ENCODE assay signal across 9 cellular contexts in the genomic region with DNA sequence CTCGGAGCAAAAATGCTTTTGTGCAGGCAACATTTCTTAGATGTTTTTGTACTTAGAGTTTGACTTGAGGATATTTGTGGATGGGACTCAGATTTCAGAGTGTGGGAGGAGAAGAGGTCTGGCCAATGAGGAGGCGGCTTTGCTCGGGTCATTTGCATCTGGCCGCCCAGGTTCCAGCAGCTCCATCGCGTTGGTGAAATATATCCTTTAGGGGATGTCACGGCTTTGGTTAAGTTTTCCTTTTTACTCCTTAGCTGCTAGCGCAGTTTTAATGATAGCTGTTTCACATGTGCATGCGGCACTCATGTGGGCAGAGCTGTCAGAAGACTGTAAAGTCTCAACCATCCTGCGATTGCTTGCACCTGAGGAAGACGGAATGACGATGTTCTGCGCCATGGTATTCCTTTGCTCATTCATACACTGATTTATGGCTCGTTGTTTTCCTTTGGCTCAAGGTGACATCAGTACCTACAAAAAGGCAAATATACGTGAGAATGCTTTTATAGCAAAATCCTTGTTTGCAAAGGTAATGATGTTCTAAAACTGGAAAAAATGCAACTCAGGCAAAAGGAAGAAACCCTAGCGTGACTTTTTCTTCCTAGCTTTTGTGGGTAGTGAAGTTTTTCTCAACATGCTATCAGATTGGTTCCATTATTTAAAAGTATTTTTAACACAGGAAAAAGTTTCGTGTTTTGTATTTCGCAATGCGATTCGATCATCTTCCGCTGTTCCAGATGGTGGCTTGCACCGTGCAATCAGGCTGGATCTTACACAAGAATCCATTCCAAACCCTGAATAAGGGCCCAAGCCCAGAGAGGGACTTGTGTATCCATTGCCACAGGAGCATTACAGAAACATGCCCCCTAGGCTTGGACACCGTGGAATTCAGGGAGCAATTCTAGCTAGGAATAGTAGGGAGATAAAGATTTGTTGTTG.
A peak's percentile ranks its signal among the peaks of the same experiment; 100 is the strongest.
DNase-seq lines count a peak whose midpoint lies in the region; ATAC-seq and TF ChIP-seq lines count a peak whose summit lies in the region.
"Had no signal": no experiment of that assay in that cellular context is flagged by ENCODE, and none has a peak within 500 bp of the region (broad histone marks: within the 10 kb centered on the region; RNA-seq: fewer than 3 reads in every experiment).

No MANE protein-coding gene starts in this region.

- no peaks in the 10 kb centered on the region for H3K9me3 Mint-ChIP-seq in natural killer cell
- H3K9me3 Mint-ChIP-seq: activated T-cell treated with anti-CD3 and anti-CD28 coated beads, Interleukin-2, amount 50 U/mL, for 4 hours had no signal

- DNase-seq in AG08395 (ENCODE audit: low spot score) (peak; percentile 93), foreskin fibroblast (peak; percentile 94 to 97), natural killer cell (no peak)
- DNase-seq in Jurkat, Clone E6-1 (ENCODE audit: low read depth, low spot score), result peak; percentile 23
- DNase-seq in activated naive CD4-positive, alpha-beta T cell treated with anti-CD3 and anti-CD28 coated beads, Interleukin-2, amount 50 U/mL, for 16 hours, result no peak
- no peak for DNase-seq in stimulated activated CD4-positive, alpha-beta T cell treated with anti-CD3 and anti-CD28 coated beads, Interleukin-2, amount 100 ng/mL, for 48 hours
- DNase-seq: activated T-cell treated with anti-CD3 and anti-CD28 coated beads, Interleukin-2, amount 50 U/mL, for 4 hours had no signal

- H3K36me3 Mint-ChIP-seq in natural killer cell, result no peaks in the 10 kb centered on the region

- peak overlapping the region; percentile 28 for H3K4me3 Mint-ChIP-seq in natural killer cell
- H3K4me3 Mint-ChIP-seq: activated T-cell treated with anti-CD3 and anti-CD28 coated beads, Interleukin-2, amount 50 U/mL, for 4 hours had no signal

- ATAC-seq in SK-N-SH treated with all-trans-retinoic acid at 6 μM for 48 hours (peak; percentile 99), natural killer cell (peak; percentile 36 to 78 (median 59)), GM18517 (IDR thresholded peaks at IDR 0.05; ENCODE audit: unreplicated experiment) (no peak)

- TF ChIP-seq CTCF in foreskin fibroblast (IDR thresholded peaks at IDR 0.05; ENCODE audit: low read depth, low read length) (no peak), natural killer cell (IDR thresholded peaks at IDR 0.05) (no peak)

- no peak overlapping the region for H3K4me3 ChIP-seq in Jurkat, Clone E6-1 (ENCODE audit: low read length)
- H3K4me3 ChIP-seq in foreskin fibroblast (ENCODE audit: low read depth in 1 of 2, low read length in 2 of 2), result peak overlapping the region; percentile 45 to 72

- intact Hi-C loops in natural killer cell (cut with micrococcal nuclease), result loop anchor here (10.0 kb wide), 1 partner anchor 719 kb away; no protein-coding TSS in a partner anchor

- H3K4me1 Mint-ChIP-seq in natural killer cell, result peaks cover 9 to 13% of the 10 kb centered on the region in 2 donors

- H3K27ac Mint-ChIP-seq in natural killer cell, result no peak overlapping the region

- peaks cover 8 to 15% of the 10 kb centered on the region in 2 donors for H3K27me3 Mint-ChIP-seq in natural killer cell (ENCODE audit: low read depth in 2 of 2)

TF ChIP-seq in SK-N-SH treated with all-trans-retinoic acid at 6 μM for 48 hours, 23 proteins besides CTCF, POLR2A, EP300 and RAD21:
- no peak for TF ChIP-seq ESRRG (CRISPR knock-in tag; IDR thresholded peaks at IDR 0.05)
- TF ChIP-seq CSDC2 (CRISPR knock-in tag; IDR thresholded peaks at IDR 0.05), result no peak
- TF ChIP-seq RARB (CRISPR knock-in tag; IDR thresholded peaks at IDR 0.05), result no peak
- no peak for TF ChIP-seq BACH2 (CRISPR knock-in tag; IDR thresholded peaks at IDR 0.05; ENCODE audit: borderline replicate concordance)
- TF ChIP-seq, protein P1, sequence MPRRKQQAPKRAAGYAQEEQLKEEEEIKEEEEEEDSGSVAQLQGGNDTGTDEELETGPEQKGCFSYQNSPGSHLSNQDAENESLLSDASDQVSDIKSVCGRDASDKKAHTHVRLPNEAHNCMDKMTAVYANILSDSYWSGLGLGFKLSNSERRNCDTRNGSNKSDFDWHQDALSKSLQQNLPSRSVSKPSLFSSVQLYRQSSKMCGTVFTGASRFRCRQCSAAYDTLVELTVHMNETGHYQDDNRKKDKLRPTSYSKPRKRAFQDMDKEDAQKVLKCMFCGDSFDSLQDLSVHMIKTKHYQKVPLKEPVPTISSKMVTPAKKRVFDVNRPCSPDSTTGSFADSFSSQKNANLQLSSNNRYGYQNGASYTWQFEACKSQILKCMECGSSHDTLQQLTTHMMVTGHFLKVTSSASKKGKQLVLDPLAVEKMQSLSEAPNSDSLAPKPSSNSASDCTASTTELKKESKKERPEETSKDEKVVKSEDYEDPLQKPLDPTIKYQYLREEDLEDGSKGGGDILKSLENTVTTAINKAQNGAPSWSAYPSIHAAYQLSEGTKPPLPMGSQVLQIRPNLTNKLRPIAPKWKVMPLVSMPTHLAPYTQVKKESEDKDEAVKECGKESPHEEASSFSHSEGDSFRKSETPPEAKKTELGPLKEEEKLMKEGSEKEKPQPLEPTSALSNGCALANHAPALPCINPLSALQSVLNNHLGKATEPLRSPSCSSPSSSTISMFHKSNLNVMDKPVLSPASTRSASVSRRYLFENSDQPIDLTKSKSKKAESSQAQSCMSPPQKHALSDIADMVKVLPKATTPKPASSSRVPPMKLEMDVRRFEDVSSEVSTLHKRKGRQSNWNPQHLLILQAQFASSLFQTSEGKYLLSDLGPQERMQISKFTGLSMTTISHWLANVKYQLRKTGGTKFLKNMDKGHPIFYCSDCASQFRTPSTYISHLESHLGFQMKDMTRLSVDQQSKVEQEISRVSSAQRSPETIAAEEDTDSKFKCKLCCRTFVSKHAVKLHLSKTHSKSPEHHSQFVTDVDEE (CRISPR knock-in tag; IDR thresholded peaks at IDR 0.05), result no peak
- no peak for TF ChIP-seq GLIS3 (CRISPR knock-in tag; IDR thresholded peaks at IDR 0.05)
- TF ChIP-seq, protein P2, sequence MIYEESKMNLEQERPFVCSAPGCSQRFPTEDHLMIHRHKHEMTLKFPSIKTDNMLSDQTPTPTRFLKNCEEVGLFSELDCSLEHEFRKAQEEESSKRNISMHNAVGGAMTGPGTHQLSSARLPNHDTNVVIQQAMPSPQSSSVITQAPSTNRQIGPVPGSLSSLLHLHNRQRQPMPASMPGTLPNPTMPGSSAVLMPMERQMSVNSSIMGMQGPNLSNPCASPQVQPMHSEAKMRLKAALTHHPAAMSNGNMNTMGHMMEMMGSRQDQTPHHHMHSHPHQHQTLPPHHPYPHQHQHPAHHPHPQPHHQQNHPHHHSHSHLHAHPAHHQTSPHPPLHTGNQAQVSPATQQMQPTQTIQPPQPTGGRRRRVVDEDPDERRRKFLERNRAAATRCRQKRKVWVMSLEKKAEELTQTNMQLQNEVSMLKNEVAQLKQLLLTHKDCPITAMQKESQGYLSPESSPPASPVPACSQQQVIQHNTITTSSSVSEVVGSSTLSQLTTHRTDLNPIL (CRISPR knock-in tag; IDR thresholded peaks at IDR 0.05; ENCODE audit: low read depth), result no peak
- TF ChIP-seq ZNF8 (CRISPR knock-in tag; IDR thresholded peaks at IDR 0.05), result no peak
- no peak for TF ChIP-seq ZC3H10 (CRISPR knock-in tag; IDR thresholded peaks at IDR 0.05)
- no peak for TF ChIP-seq SNAI2 (CRISPR knock-in tag; IDR thresholded peaks at IDR 0.05)
- TF ChIP-seq TCF4 (CRISPR knock-in tag; IDR thresholded peaks at IDR 0.05; ENCODE audit: borderline replicate concordance), result no peak
- no peak for TF ChIP-seq ZFP30 (CRISPR knock-in tag; IDR thresholded peaks at IDR 0.05)

Comparison
In these comparisons a context has a peak if more than half of its experiments do, and no peak if none do; other contexts are left out.
1. DNase-seq: peak in AG08395 (single experiment), Jurkat, Clone E6-1 (single experiment) and foreskin fibroblast (2 of 2); none in natural killer cell (single experiment), activated naive CD4-positive, alpha-beta T cell treated with anti-CD3 and anti-CD28 coated beads, Interleukin-2, amount 50 U/mL, for 16 hours (single experiment) and stimulated activated CD4-positive, alpha-beta T cell treated with anti-CD3 and anti-CD28 coated beads, Interleukin-2, amount 100 ng/mL, for 48 hours (0 of 2).